In genomic region chr14:106876711-106877110, GRCh38 we compare ENCODE assay signal across 18 cellular contexts.
DNase-seq lines count a peak whose midpoint lies in the region; ATAC-seq and TF ChIP-seq lines count a peak whose summit lies in the region.
"Had no signal": no experiment of that assay in that cellular context is flagged by ENCODE, and none has a peak within 500 bp of the region (broad histone marks: within the 10 kb centered on the region; RNA-seq: fewer than 3 reads in every experiment).

No MANE protein-coding gene starts in this region.

- H3K4me3 ChIP-seq in BLaER1 treated with 17β-estradiol and CSF1 and Interleukin-3, amounts not matched to agents 10 nM and 100 nM = no peak overlapping the region
- H3K4me3 ChIP-seq in SK-N-MC = peak overlapping the region; percentile 59
- H3K4me3 ChIP-seq in esophagus muscularis mucosa = no peak overlapping the region
- H3K4me3 ChIP-seq: K562 had no signal

- no peak for ATAC-seq in GM18505 (IDR thresholded peaks at IDR 0.05; ENCODE audit: unreplicated experiment)
- ATAC-seq: K562 had no signal

- peak overlapping the region in 8 of 11 experiments; percentile 57 to 89 (median 80); a peak in 14 of 22 replicates for H3K27ac ChIP-seq in BLaER1 treated with 17β-estradiol and CSF1 and Interleukin-3, amounts not matched to agents 10 nM and 100 nM
- H3K27ac ChIP-seq in SK-N-MC (peak overlapping the region; percentile 97), esophagus muscularis mucosa (replicated peaks in 1 of 4) (no peak overlapping the region)

- 63% methylated on average over 3 of the region's 3 CpGs for WGBS in esophagus muscularis mucosa

- peaks cover 44 to 77% (median 72%) of the 10 kb centered on the region in 10 experiments for H3K4me1 ChIP-seq in BLaER1 treated with 17β-estradiol and CSF1 and Interleukin-3, amounts not matched to agents 10 nM and 100 nM
- no peaks in the 10 kb centered on the region for H3K4me1 ChIP-seq in esophagus muscularis mucosa
- H3K4me1 ChIP-seq: BE2C had no signal

- TF ChIP-seq EP300 in esophagus muscularis mucosa (IDR thresholded peaks at IDR 0.05) = no peak

- no peak for TF ChIP-seq CTCF in esophagus muscularis mucosa (IDR thresholded peaks at IDR 0.05)

- H3K27me3 ChIP-seq in BLaER1 treated with 17β-estradiol and CSF1 and Interleukin-3, amounts not matched to agents 10 nM and 100 nM = no peaks in the 10 kb centered on the region
- H3K27me3 ChIP-seq in esophagus muscularis mucosa = peaks cover 0 to 66% (median 0%) of the 10 kb centered on the region in 4 donors
- H3K27me3 ChIP-seq: BE2C had no signal

- intact Hi-C loops in esophagus muscularis mucosa (cut with DNase I) = no loop called here

- H3K36me3 ChIP-seq in BLaER1 treated with 17β-estradiol and CSF1 and Interleukin-3, amounts not matched to agents 10 nM and 100 nM = no peaks in the 10 kb centered on the region
- H3K36me3 ChIP-seq in SK-N-MC (ENCODE audit: insufficient read depth, low read length) (no peaks in the 10 kb centered on the region), esophagus muscularis mucosa (no peaks in the 10 kb centered on the region)
- H3K36me3 ChIP-seq: BE2C had no signal

- peaks cover 0 to 6% (median 0%) of the 10 kb centered on the region in 11 experiments; a peak in 1 of 22 replicates for H4K20me1 ChIP-seq in BLaER1 treated with 17β-estradiol and CSF1 and Interleukin-3, amounts not matched to agents 10 nM and 100 nM

- peaks cover 0 to 5% (median 0%) of the 10 kb centered on the region in 11 experiments; a peak in 1 of 22 replicates for H3K9me3 ChIP-seq in BLaER1 treated with 17β-estradiol and CSF1 and Interleukin-3, amounts not matched to agents 10 nM and 100 nM (replicated peaks in 1 of 11)
- H3K9me3 ChIP-seq in SK-N-MC (ENCODE audit: low read depth, low read length) (no peaks in the 10 kb centered on the region), esophagus muscularis mucosa (no peaks in the 10 kb centered on the region)
- H3K9me3 ChIP-seq: BE2C had no signal

- TF ChIP-seq POLR2A in esophagus muscularis mucosa (IDR thresholded peaks at IDR 0.05; ENCODE audit: low read depth) = no peak
- no peak for TF ChIP-seq POLR2A in GM18505 (IDR thresholded peaks at IDR 0.05; ENCODE audit: borderline replicate concordance, extremely low read depth, insufficient read depth, insufficient read length)

- DNase-seq in GF-D8 (lab: John Stamatoyannopoulos, UW) (peak; percentile 2), NAMALWA (ENCODE audit: low spot score) (peak; percentile 54), SK-N-MC (ENCODE audit: low read depth, low spot score) (no peak), esophagus muscularis mucosa (ENCODE audit: extremely low spot score) (no peak), NCI-H1105 (lab: John Stamatoyannopoulos, UW) (no peak)
- DNase-seq: ACHN; BE2C; CD8-positive, alpha-beta memory T cell; COR-L47; DMS 273 treated with DMSO at 0.1 percent for 48 hours; DMS53; GDM1; H9; IMR-90; Karpas-422 had no signal

- H3K9ac ChIP-seq in BLaER1 treated with 17β-estradiol and CSF1 and Interleukin-3, amounts not matched to agents 10 nM and 100 nM = peak overlapping the region in 6 of 11 experiments; percentile 42 to 72 (median 69); a peak in 11 of 22 replicates
- peak overlapping the region; percentile 69 for H3K9ac ChIP-seq in SK-N-MC (ENCODE audit: insufficient read length)

- H3K4me2 ChIP-seq in BLaER1 treated with 17β-estradiol and CSF1 and Interleukin-3, amounts not matched to agents 10 nM and 100 nM = peak overlapping the region in 9 of 11 experiments; percentile 58 to 95 (median 73); a peak in 18 of 22 replicates

Comparison
In these comparisons a context has a peak if more than half of its experiments do, and no peak if none do; other contexts are left out.
1. H3K27ac ChIP-seq: peak in BLaER1 treated with 17β-estradiol and CSF1 and Interleukin-3, amounts not matched to agents 10 nM and 100 nM (8 of 11) and SK-N-MC (single experiment); none in esophagus muscularis mucosa (0 of 4).
2. DNase-seq: peak in GF-D8 (single experiment) and NAMALWA (single experiment); none in SK-N-MC (single experiment), esophagus muscularis mucosa (single experiment) and NCI-H1105 (single experiment).